In the genomic region with DNA sequence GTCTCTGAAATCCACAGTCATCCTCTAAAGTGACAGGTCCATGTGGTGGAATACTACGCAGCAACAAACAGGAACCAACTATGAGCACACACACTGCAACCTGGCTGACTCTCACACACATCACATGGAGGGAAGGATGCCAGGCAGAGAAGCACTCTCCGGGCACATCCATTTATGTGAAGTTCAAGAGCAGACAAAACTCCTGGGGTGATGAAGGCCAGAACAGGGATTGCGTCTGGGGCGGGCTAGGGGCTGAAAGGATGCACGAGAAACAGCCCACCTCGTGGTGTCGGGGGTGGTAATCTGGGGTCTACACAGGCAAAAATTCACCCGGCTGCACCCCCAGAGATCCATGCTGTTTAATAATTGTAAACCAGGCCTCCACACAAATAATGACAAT, we compare ENCODE assay signal across 18 cellular contexts.
"Had no signal": no experiment of that assay in that cellular context is flagged by ENCODE, and none has a peak within 500 bp of the region (broad histone marks: within the 10 kb centered on the region; RNA-seq: fewer than 3 reads in every experiment).

No MANE protein-coding gene starts in this region.

- H3K27me3 ChIP-seq: SJCRH30 had no signal

- H3K9ac ChIP-seq: KMS-11 had no signal

- H3K4me3 ChIP-seq: SJCRH30 had no signal

- DNase-seq: IMR-90; MV-4-11; NCI-H1048; NCI-H1694; NCI-H187 treated with DMSO at 0.1 percent for 48 hours; NCI-H2171 treated with DMSO at 0.1 percent for 48 hours; NCI-H446 treated with DMSO at 0.1 percent for 48 hours; NCI-H82; NK-92 treated with Interleukin-12 subunit alpha and Interleukin-12 subunit beta, amount 100 ng/mL, for 24 hours; SHP77 treated with DMSO at 0.1 percent for 48 hours had no signal

- H3K4me2 ChIP-seq: KMS-11 had no signal

- ATAC-seq: HepG2, Panc1, PC-3, Right ventricle myocardium inferior, SK-N-SH treated with all-trans-retinoic acid at 6 μM for 48 hours had no signal

- H3K9me3 ChIP-seq: SJCRH30 had no signal

- H3K4me1 ChIP-seq: SJCRH30 had no signal

- H3K27ac ChIP-seq: KMS-11, RWPE1, SJCRH30 had no signal

- H3K36me3 ChIP-seq: SJCRH30 had no signal
